In genomic region chr12:61362037-61362436, GRCh38 we compare ENCODE assay signal across 28 cellular contexts.
"Had no signal": no experiment of that assay in that cellular context is flagged by ENCODE, and none has a peak within 500 bp of the region (broad histone marks: within the 10 kb centered on the region; RNA-seq: fewer than 3 reads in every experiment).

No MANE protein-coding gene starts in this region.

- DNase-seq: colonic mucosa; cortex of kidney; dermis blood vessel endothelial cell; dorsolateral prefrontal cortex; effector CD4-positive, alpha-beta T cell; effector CD8-positive, alpha-beta T cell; effector memory CD4-positive, alpha-beta T cell; effector memory CD8-positive, alpha-beta T cell; endodermal cell; erythroblast; esophagus squamous epithelium; foreskin fibroblast; foreskin keratinocyte; foreskin melanocyte; gastrocnemius medialis; glutamatergic neuron; head of caudate nucleus; heart left ventricle; heart right ventricle had no signal

- H3K9me3 ChIP-seq: colonic mucosa, esophagus muscularis mucosa, esophagus squamous epithelium, gastrocnemius medialis, gastroesophageal sphincter, heart left ventricle had no signal

- H3K4me1 ChIP-seq: colonic mucosa, esophagus muscularis mucosa, esophagus squamous epithelium, foreskin keratinocyte, gastrocnemius medialis, gastroesophageal sphincter, heart left ventricle, heart right ventricle had no signal

- H3K27me3 ChIP-seq: colonic mucosa, dorsolateral prefrontal cortex, esophagus muscularis mucosa, esophagus squamous epithelium, foreskin keratinocyte, gastrocnemius medialis, gastroesophageal sphincter, heart left ventricle had no signal

- H3K36me3 ChIP-seq: colonic mucosa, esophagus muscularis mucosa, esophagus squamous epithelium, gastrocnemius medialis, gastroesophageal sphincter, heart left ventricle, heart right ventricle had no signal

- H3K27ac ChIP-seq: colonic mucosa, coronary artery, dorsolateral prefrontal cortex, epithelial cell of prostate, esophagus muscularis mucosa, esophagus squamous epithelium, foreskin keratinocyte, gastrocnemius medialis, gastroesophageal sphincter, heart left ventricle, heart right ventricle had no signal

- ATAC-seq: effector memory CD8-positive, alpha-beta T cell; esophagus mucosa; foreskin keratinocyte; gastrocnemius medialis; gastroesophageal sphincter; heart left ventricle; heart right ventricle had no signal

- H3K4me3 ChIP-seq: colonic mucosa, coronary artery, dorsolateral prefrontal cortex, esophagus muscularis mucosa, esophagus squamous epithelium, gastrocnemius medialis, gastroesophageal sphincter, heart left ventricle, heart right ventricle had no signal

- FAIRE-seq: colon, endometrium, endothelial cell of umbilical vein, frontal cortex had no signal
